Comparison of ENCODE assay signal across 13 cellular contexts in the genomic region with DNA sequence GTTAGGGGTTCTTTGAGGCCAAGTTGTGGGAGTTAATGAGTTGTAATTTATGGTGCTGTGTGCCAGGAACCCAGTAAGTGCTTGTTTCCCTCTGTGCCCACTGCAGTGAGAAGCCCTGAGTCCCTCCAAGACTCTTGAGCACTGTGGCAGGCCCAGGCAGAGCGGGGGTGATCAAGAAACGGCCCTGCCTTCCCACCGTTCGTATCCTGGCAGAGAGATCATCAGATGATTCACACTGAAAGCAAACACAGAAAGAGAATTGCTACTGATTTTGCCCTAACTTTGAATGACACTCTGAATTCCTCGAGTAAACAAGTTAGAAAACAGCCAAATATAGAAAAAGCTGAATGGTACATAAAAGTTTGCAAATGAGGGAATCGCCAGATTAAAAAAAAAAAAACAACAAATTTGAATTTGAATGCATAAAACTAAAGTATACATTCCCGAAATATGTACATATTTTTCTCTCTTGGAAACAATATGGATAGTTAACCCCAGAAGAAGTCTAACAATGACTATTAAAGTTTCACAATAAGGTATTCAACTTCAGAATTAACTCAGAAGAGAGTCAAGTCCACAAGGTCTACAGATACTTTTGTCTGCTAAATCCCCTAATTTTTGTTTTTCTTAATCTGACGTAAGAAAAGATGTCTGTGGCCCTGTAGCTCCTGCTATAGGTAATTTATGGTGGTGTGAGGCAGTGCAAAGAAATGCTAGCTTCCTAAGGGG.
DNase-seq lines count a peak whose midpoint lies in the region; FAIRE-seq and TF ChIP-seq lines count a peak whose summit lies in the region.
"Had no signal": no experiment of that assay in that cellular context is flagged by ENCODE, and none has a peak within 500 bp of the region (broad histone marks: within the 10 kb centered on the region; RNA-seq: fewer than 3 reads in every experiment).

No MANE protein-coding gene starts in this region.

- no peak for FAIRE-seq in H54 (lab: Jason Lieb, UNC)

- in situ Hi-C loops in HAP-1 (cut with MboI; ENCODE audit: low sequenced_read_pairs), result no loop called here

- no TSS peak for BruUV-seq in Caco-2 (replicated peaks; lab: Mats Ljungman, UMichigan)

- peaks cover 36% of the 10 kb centered on the region for H3K4me1 Mint-ChIP-seq in activated naive CD4-positive, alpha-beta T cell treated with anti-CD3 and anti-CD28 coated beads, Interleukin-2, amount 50 U/mL, for 24 hours
- peaks cover 6% of the 10 kb centered on the region for H3K4me1 Mint-ChIP-seq in Caco-2 (ENCODE audit: low read depth, unreplicated experiment)

- CTCF ChIA-PET in Caco-2 (lab: Charles Lee), result no interaction called here

- H3K27me3 Mint-ChIP-seq in activated naive CD4-positive, alpha-beta T cell treated with anti-CD3 and anti-CD28 coated beads, Interleukin-2, amount 50 U/mL, for 24 hours, result no peaks in the 10 kb centered on the region
- no peaks in the 10 kb centered on the region for H3K27me3 Mint-ChIP-seq in Caco-2 (ENCODE audit: insufficient read depth, unreplicated experiment)
- H3K27me3 Mint-ChIP-seq: dendritic cell treated with granulocyte-macrophage colony-stimulating factor and Interleukin-4, amounts not matched to agents 40 ng/mL and 50 ng/mL, for 4 days had no signal

- DNase-seq in activated CD4-positive, alpha-beta T cell treated with anti-CD3 and anti-CD28 coated beads for 48 hours, result peak; percentile 38
- no peak for DNase-seq in activated CD4-positive, alpha-beta T cell treated with anti-CD3 and anti-CD28 coated beads, Interleukin-2, amount 50 U/mL, for 1 hour
- DNase-seq in HAP-1 (ENCODE audit: low spot score in 2 of 2) (peak; percentile 25 to 64), hepatic stellate cell (ENCODE audit: low spot score) (peak; percentile 42), H54 (ENCODE audit: insufficient read length, low spot score) (no peak), NCI-H1105 treated with DMSO at 0.1 percent for 48 hours (lab: John Stamatoyannopoulos, UW) (no peak), Caco-2 (no peak)
- DNase-seq: left ventricle myocardium inferior; NCI-H2171; stimulated activated CD4-positive, alpha-beta T cell treated with anti-CD3 and anti-CD28 coated beads, Interleukin-12 subunit alpha, Interleukin-12 subunit beta, amount 100 ng/mL, for 4 hours had no signal

- POLR2A ChIA-PET in Caco-2 (lab: Charles Lee), result no interaction called here

- H3K27me3 ChIP-seq in HAP-1 (ENCODE audit: low read depth) (no peaks in the 10 kb centered on the region), Caco-2 (replicated peaks; ENCODE audit: control insufficient read depth, insufficient read depth, low read length) (no peaks in the 10 kb centered on the region)
- H3K27me3 ChIP-seq: neural progenitor cell had no signal

- H3K36me3 ChIP-seq in HAP-1 (replicated peaks) (no peaks in the 10 kb centered on the region; the same call in 1 of the 2 replicates), Caco-2 (ENCODE audit: control insufficient read depth, insufficient read depth, low read length) (no peaks in the 10 kb centered on the region; the same call in 1 of the 2 replicates)
- H3K36me3 ChIP-seq: neural progenitor cell had no signal

- H3K9me3 Mint-ChIP-seq in activated naive CD4-positive, alpha-beta T cell treated with anti-CD3 and anti-CD28 coated beads, Interleukin-2, amount 50 U/mL, for 24 hours, result peaks cover 6% of the 10 kb centered on the region
- H3K9me3 Mint-ChIP-seq in Caco-2 (ENCODE audit: unreplicated experiment), result peaks cover 14% of the 10 kb centered on the region

- H3K4me3 Mint-ChIP-seq in activated naive CD4-positive, alpha-beta T cell treated with anti-CD3 and anti-CD28 coated beads, Interleukin-2, amount 50 U/mL, for 24 hours, result no peak overlapping the region
- H3K4me3 Mint-ChIP-seq in Caco-2 (ENCODE audit: unreplicated experiment), result no peak overlapping the region
- H3K4me3 Mint-ChIP-seq: dendritic cell treated with granulocyte-macrophage colony-stimulating factor and Interleukin-4, amounts not matched to agents 40 ng/mL and 50 ng/mL, for 4 days; neural progenitor cell had no signal

- intact Hi-C loops in Caco-2 (cut with micrococcal nuclease; ENCODE audit: unreplicated experiment), result no loop called here

- H3K27ac Mint-ChIP-seq in activated naive CD4-positive, alpha-beta T cell treated with anti-CD3 and anti-CD28 coated beads, Interleukin-2, amount 50 U/mL, for 24 hours, result peak overlapping the region; percentile 48
- no peak overlapping the region for H3K27ac Mint-ChIP-seq in Caco-2 (ENCODE audit: unreplicated experiment)
- H3K27ac Mint-ChIP-seq: dendritic cell treated with granulocyte-macrophage colony-stimulating factor and Interleukin-4, amounts not matched to agents 40 ng/mL and 50 ng/mL, for 4 days; neural progenitor cell had no signal

- no peak for TF ChIP-seq CTCF in Caco-2 (IDR thresholded peaks at IDR 0.05; ENCODE audit: insufficient read depth in 1 of 2, low read depth in 1 of 2, low read length in 1 of 2, severe bottlenecking in 1 of 2, unreplicated experiment in 1 of 2)

- H3K36me3 Mint-ChIP-seq in activated naive CD4-positive, alpha-beta T cell treated with anti-CD3 and anti-CD28 coated beads, Interleukin-2, amount 50 U/mL, for 24 hours, result peaks cover 9% of the 10 kb centered on the region
- H3K36me3 Mint-ChIP-seq in Caco-2 (ENCODE audit: insufficient read depth, unreplicated experiment), result peaks cover 23% of the 10 kb centered on the region

- H3K4me3 ChIP-seq in HAP-1 (no peak overlapping the region), Caco-2 (ENCODE audit: low read depth, low read length) (no peak overlapping the region)
- H3K4me3 ChIP-seq: left ventricle myocardium inferior, neural progenitor cell had no signal

- H3K4me1 ChIP-seq in HAP-1 (peaks cover 24% of the 10 kb centered on the region), Caco-2 (0 out of 2 replicates have a peak, but pooled peaks cover 1% of the 10 kb centered on the region)

- H3K9me3 ChIP-seq in HAP-1 (no peaks in the 10 kb centered on the region), Caco-2 (no peaks in the 10 kb centered on the region)
- H3K9me3 ChIP-seq: left ventricle myocardium inferior had no signal

- no peak for TF ChIP-seq POLR2A in H54 (IDR thresholded peaks at IDR 0.05; ENCODE audit: low read depth, low read length)

Comparison
In these comparisons a context has a peak if more than half of its experiments do, and no peak if none do; other contexts are left out.
1. DNase-seq: peak in activated CD4-positive, alpha-beta T cell treated with anti-CD3 and anti-CD28 coated beads for 48 hours (single experiment), HAP-1 (2 of 2) and hepatic stellate cell (single experiment); none in activated CD4-positive, alpha-beta T cell treated with anti-CD3 and anti-CD28 coated beads, Interleukin-2, amount 50 U/mL, for 1 hour (single experiment), H54 (single experiment), NCI-H1105 treated with DMSO at 0.1 percent for 48 hours (single experiment) and Caco-2 (0 of 2).